ENCODE assay signal across 2 cellular contexts in genomic region chr2:109021895-109022300, GRCh38.
TF ChIP-seq lines count a peak whose summit lies in the region.

No MANE protein-coding gene starts in this region.

TF ChIP-seq in K562, 482 proteins besides CTCF, POLR2A, EP300 and RAD21:
- TF ChIP-seq ZNF511 (CRISPR knock-in tag; IDR thresholded peaks at IDR 0.05) (no peak), SUPT5H (IDR thresholded peaks at IDR 0.05) (no peak)

TF ChIP-seq in HepG2, 621 proteins besides CTCF, POLR2A, EP300 and RAD21 (continues in another document):
- peak; percentile 40; the same call in 1 of the 2 replicates for TF ChIP-seq ERF (CRISPR knock-in tag; IDR thresholded peaks at IDR 0.05)
- no peak for TF ChIP-seq ZFAT (CRISPR knock-in tag; conservative IDR thresholded peaks at IDR 0.05)
- no peak; the same call in 1 of the 2 replicates for TF ChIP-seq EED (CRISPR knock-in tag; IDR thresholded peaks at IDR 0.05)
- TF ChIP-seq CSRNP1 (CRISPR knock-in tag; IDR thresholded peaks at IDR 0.05) = 0 out of 2 replicates have a peak, but pooled peaks have one; percentile 48
- peak; percentile 53 for TF ChIP-seq ZSCAN31 (CRISPR knock-in tag; IDR thresholded peaks at IDR 0.05; ENCODE audit: low read depth)
- peak; percentile 63; the same call in 1 of the 2 replicates for TF ChIP-seq IRF9 (CRISPR knock-in tag; IDR thresholded peaks at IDR 0.05; ENCODE audit: borderline replicate concordance)
- no peak for TF ChIP-seq ZNF883 (CRISPR knock-in tag; IDR thresholded peaks at IDR 0.05; ENCODE audit: not compliant biosample characterization)
- TF ChIP-seq ARNT (IDR thresholded peaks at IDR 0.05) = no peak
- TF ChIP-seq NR2F1 (CRISPR knock-in tag; IDR thresholded peaks at IDR 0.05) = no peak
- TF ChIP-seq HIC2 (CRISPR knock-in tag; IDR thresholded peaks at IDR 0.05; ENCODE audit: low read depth) = 0 out of 2 replicates have a peak, but pooled peaks have one; percentile 39
- TF ChIP-seq MIER2 (CRISPR knock-in tag; IDR thresholded peaks at IDR 0.05) = no peak
- TF ChIP-seq AHR (CRISPR knock-in tag; IDR thresholded peaks at IDR 0.05) = 0 out of 2 replicates have a peak, but pooled peaks have one; percentile 27
- TF ChIP-seq RFX5 (IDR thresholded peaks at IDR 0.05; ENCODE audit: low read depth, low read length) = no peak
- no peak for TF ChIP-seq SIN3A (IDR thresholded peaks at IDR 0.05; ENCODE audit: borderline replicate concordance, low read depth, low read length)
- TF ChIP-seq DMTF1 (CRISPR knock-in tag; IDR thresholded peaks at IDR 0.05) = no peak
- peak; percentile 62 for TF ChIP-seq RXRB (CRISPR knock-in tag; IDR thresholded peaks at IDR 0.05; ENCODE audit: borderline replicate concordance)
- 0 out of 2 replicates have a peak, but pooled peaks have one; percentile 45 for TF ChIP-seq ZMYM2 (CRISPR knock-in tag; IDR thresholded peaks at IDR 0.05)
- TF ChIP-seq ZFP37 (CRISPR knock-in tag; IDR thresholded peaks at IDR 0.05; ENCODE audit: borderline replicate concordance) = 0 out of 2 replicates have a peak, but pooled peaks have one; percentile 48
- 0 out of 2 replicates have a peak, but pooled peaks have one; percentile 44 for TF ChIP-seq ZNF766 (CRISPR knock-in tag; IDR thresholded peaks at IDR 0.05; ENCODE audit: borderline replicate concordance)
- TF ChIP-seq TIGD3 (CRISPR knock-in tag; IDR thresholded peaks at IDR 0.05; ENCODE audit: borderline replicate concordance) = no peak
- 0 out of 2 replicates have a peak, but pooled peaks have one; percentile 45 for TF ChIP-seq TARDBP (CRISPR knock-in tag; IDR thresholded peaks at IDR 0.05)
- 0 out of 2 replicates have a peak, but pooled peaks have one; percentile 36 for TF ChIP-seq ZNF546 (CRISPR knock-in tag; conservative IDR thresholded peaks at IDR 0.05)
- TF ChIP-seq ZNF501 (CRISPR knock-in tag; IDR thresholded peaks at IDR 0.05) = peak; percentile 58; the same call in 1 of the 2 replicates
- 0 out of 2 replicates have a peak, but pooled peaks have one; percentile 27 for TF ChIP-seq ZBTB44 (CRISPR knock-in tag; IDR thresholded peaks at IDR 0.05)
- TF ChIP-seq ZBTB10 (CRISPR knock-in tag; IDR thresholded peaks at IDR 0.05; ENCODE audit: borderline replicate concordance) = no peak
- 0 out of 2 replicates have a peak, but pooled peaks have one; percentile 41 for TF ChIP-seq NFE2L1 (CRISPR knock-in tag; IDR thresholded peaks at IDR 0.05; ENCODE audit: borderline replicate concordance)
- no peak for TF ChIP-seq REST (IDR thresholded peaks at IDR 0.05; ENCODE audit: borderline replicate concordance in 1 of 2, low read depth in 1 of 2, low read length in 2 of 2)
- peak; percentile 27; the same call in 1 of the 2 replicates for TF ChIP-seq ZNF281 (CRISPR knock-in tag; IDR thresholded peaks at IDR 0.05; ENCODE audit: borderline replicate concordance)
